In the genomic region with DNA sequence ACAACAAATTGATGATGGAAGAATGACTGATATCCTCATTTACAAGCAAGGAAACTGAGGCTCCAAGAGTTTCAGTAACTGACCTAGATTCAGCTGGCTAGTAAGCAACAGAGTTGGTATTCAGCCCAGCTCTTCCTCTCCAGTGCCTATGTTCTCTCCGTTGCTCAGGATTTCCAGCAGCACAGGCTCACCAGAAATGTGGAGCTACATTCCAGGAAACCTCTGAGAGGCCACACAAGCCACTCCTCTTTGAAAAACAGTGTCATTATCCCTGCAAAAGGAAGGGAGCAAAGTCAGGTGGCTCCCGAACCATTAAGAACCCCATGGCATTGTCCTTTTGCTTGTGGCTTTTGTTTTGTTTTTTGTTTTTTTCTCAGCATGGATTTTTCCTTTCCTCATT, we compare ENCODE assay signal across 1 cellular context.
A peak's percentile ranks its signal among the peaks of the same experiment; 100 is the strongest.
TF ChIP-seq lines count a peak whose summit lies in the region.

No MANE protein-coding gene starts in this region.

TF ChIP-seq in K562, 482 proteins besides CTCF, POLR2A, EP300 and RAD21:
- 0 out of 2 replicates have a peak, but pooled peaks have one; percentile 13 for TF ChIP-seq ZNF766 (CRISPR knock-in tag; conservative IDR thresholded peaks at IDR 0.05)
- TF ChIP-seq CREM (IDR thresholded peaks at IDR 0.05; ENCODE audit: low read depth) = no peak
- no peak for TF ChIP-seq SIRT6 (IDR thresholded peaks at IDR 0.05; ENCODE audit: low read depth, low read length)
